ENCODE assay signal across 1 cellular context in genomic region chr15:52288051-52288942, GRCh38.
TF ChIP-seq lines count a peak whose summit lies in the region.

No MANE protein-coding gene starts in this region.

TF ChIP-seq in HepG2, 621 proteins besides CTCF, POLR2A, EP300 and RAD21 (continued from another document and continues in another):
- peak; percentile 95 for TF ChIP-seq HNF1B (CRISPR knock-in tag; IDR thresholded peaks at IDR 0.05)
- no peak for TF ChIP-seq ZNF558 (CRISPR knock-in tag; IDR thresholded peaks at IDR 0.05; ENCODE audit: borderline replicate concordance)
- peak; percentile 91 for TF ChIP-seq MED1 (CRISPR knock-in tag; IDR thresholded peaks at IDR 0.05)
- no peak for TF ChIP-seq HDAC6 (IDR thresholded peaks at IDR 0.05; ENCODE audit: low read depth, low read length)
- no peak for TF ChIP-seq CEBPB (IDR thresholded peaks at IDR 0.05; ENCODE audit: borderline replicate concordance, low read depth, low read length)
- TF ChIP-seq ZNF775 (CRISPR knock-in tag; IDR thresholded peaks at IDR 0.05; ENCODE audit: borderline replicate concordance) = 0 out of 2 replicates have a peak, but pooled peaks have one; percentile 50
- TF ChIP-seq KDM2A (CRISPR knock-in tag; IDR thresholded peaks at IDR 0.05; ENCODE audit: borderline replicate concordance, low read depth) = peak; percentile 46
- TF ChIP-seq TFE3 (CRISPR knock-in tag; IDR thresholded peaks at IDR 0.05) = no peak; the same call in 1 of the 2 replicates
- no peak for TF ChIP-seq ZNF577 (CRISPR knock-in tag; IDR thresholded peaks at IDR 0.05; ENCODE audit: borderline replicate concordance, low read depth)
- TF ChIP-seq RNF219 (CRISPR knock-in tag; IDR thresholded peaks at IDR 0.05) = peak; percentile 84; the same call in 1 of the 2 replicates
- peak; percentile 59; the same call in 1 of the 2 replicates for TF ChIP-seq ZNF362 (CRISPR knock-in tag; IDR thresholded peaks at IDR 0.05; ENCODE audit: borderline replicate concordance)
- TF ChIP-seq YEATS4 (CRISPR knock-in tag; IDR thresholded peaks at IDR 0.05; ENCODE audit: borderline replicate concordance) = peak; percentile 89
- no peak for TF ChIP-seq ZNF552 (CRISPR knock-in tag; IDR thresholded peaks at IDR 0.05; ENCODE audit: borderline replicate concordance)
- peak; percentile 27; the same call in 1 of the 2 replicates for TF ChIP-seq ZNF3 (CRISPR knock-in tag; IDR thresholded peaks at IDR 0.05)
- no peak; the same call in 1 of the 2 replicates for TF ChIP-seq UBTF (CRISPR knock-in tag; IDR thresholded peaks at IDR 0.05)
- no peak; the same call in 1 of the 2 replicates for TF ChIP-seq ZNF333 (CRISPR knock-in tag; IDR thresholded peaks at IDR 0.05; ENCODE audit: borderline replicate concordance)
- TF ChIP-seq HOMEZ (CRISPR knock-in tag; IDR thresholded peaks at IDR 0.05; ENCODE audit: low read depth) = peak; percentile 89
- TF ChIP-seq STAT6 (CRISPR knock-in tag; IDR thresholded peaks at IDR 0.05; ENCODE audit: borderline replicate concordance) = peak; percentile 69; the same call in 1 of the 2 replicates
- peak; percentile 51 for TF ChIP-seq SALL2 (CRISPR knock-in tag; IDR thresholded peaks at IDR 0.05)
- TF ChIP-seq THAP11 (CRISPR knock-in tag; IDR thresholded peaks at IDR 0.05) = peak; percentile 79
- no peak for TF ChIP-seq CCAR2 (optimal IDR thresholded peaks at IDR 0.05; ENCODE audit: low read depth, low read length)
- TF ChIP-seq CCDC6 (CRISPR knock-in tag; IDR thresholded peaks at IDR 0.05) = peak; percentile 72
- TF ChIP-seq ZBTB34 (CRISPR knock-in tag; IDR thresholded peaks at IDR 0.05) = peak; percentile 79
- TF ChIP-seq NAIF1 (CRISPR knock-in tag; IDR thresholded peaks at IDR 0.05; ENCODE audit: borderline replicate concordance) = peak; percentile 81; the same call in 1 of the 2 replicates
- peak; percentile 73; the same call in 1 of the 2 replicates for TF ChIP-seq CREM (IDR thresholded peaks at IDR 0.05)
- no peak for TF ChIP-seq CREM (CRISPR knock-in tag; IDR thresholded peaks at IDR 0.05)
- no peak for TF ChIP-seq ZNF672 (CRISPR knock-in tag; IDR thresholded peaks at IDR 0.05)
- TF ChIP-seq ZNF253 (CRISPR knock-in tag; IDR thresholded peaks at IDR 0.05; ENCODE audit: borderline replicate concordance) = no peak
- TF ChIP-seq TFDP2 (CRISPR knock-in tag; IDR thresholded peaks at IDR 0.05) = no peak
- peak; percentile 51; the same call in 1 of the 2 replicates for TF ChIP-seq SAFB2 (CRISPR knock-in tag; IDR thresholded peaks at IDR 0.05; ENCODE audit: borderline replicate concordance, low read depth)
- TF ChIP-seq TAF15 (IDR thresholded peaks at IDR 0.05; ENCODE audit: low read depth, low read length, poor library complexity, severe bottlenecking) = no peak
- TF ChIP-seq HNF4A (CRISPR knock-in tag; IDR thresholded peaks at IDR 0.05) = peak; percentile 91
- no peak for TF ChIP-seq TRIM22 (IDR thresholded peaks at IDR 0.05)
- TF ChIP-seq ZNF883 (CRISPR knock-in tag; IDR thresholded peaks at IDR 0.05; ENCODE audit: not compliant biosample characterization) = no peak
